32 cellular contexts compared by ENCODE assay signal in genomic region chr12:7209958-7210357, GRCh38.
"Had no signal": no experiment of that assay in that cellular context is flagged by ENCODE, and none has a peak within 500 bp of the region (broad histone marks: within the 10 kb centered on the region; RNA-seq: fewer than 3 reads in every experiment).

No MANE protein-coding gene starts in this region.

- H3K4me1 ChIP-seq: adrenal gland, body of pancreas, breast epithelium had no signal

- H3K27me3 ChIP-seq: adrenal gland, body of pancreas, brain microvascular endothelial cell, breast epithelium had no signal

- H3K9me3 ChIP-seq: adrenal gland, body of pancreas, breast epithelium had no signal

- FAIRE-seq: astrocyte, TTC549 had no signal

- DNase-seq: activated B cell treated with CpG ODN at 0.5 μM for 24 hours; activated CD4-positive, alpha-beta memory T cell treated with anti-CD3 and anti-CD28 coated beads for 36 hours; activated CD4-positive, alpha-beta T cell treated with anti-CD3 and anti-CD28 coated beads for 4 hours; activated CD4-positive, alpha-beta T cell treated with anti-CD3 and anti-CD28 coated beads, Interleukin-2, amount 50 U/mL, for 1 hour; activated CD4-positive, alpha-beta T cell treated with anti-CD3 and anti-CD28 coated beads, Interleukin-2, amount 50 U/mL, for 4 hours; activated CD4-positive, CD25-positive, alpha-beta regulatory T cell treated with anti-CD3 and anti-CD28 coated beads, Interleukin-2, amount 50 U/mL, for 72 hours; activated CD8-positive, alpha-beta memory T cell treated with anti-CD3 and anti-CD28 coated beads, Interleukin-2, amount 50 U/mL, for 4 hours; activated CD8-positive, alpha-beta T cell treated with anti-CD3 and anti-CD28 coated beads for 36 hours; activated effector memory CD4-positive, alpha-beta T cell treated with anti-CD3 and anti-CD28 coated beads, Interleukin-2, amount 50 U/mL, for 16 hours; activated gamma-delta T cell treated with Interleukin-2 at 50 U/mL for 16 hours; activated naive CD4-positive, alpha-beta T cell; activated naive CD4-positive, alpha-beta T cell treated with anti-CD3 and anti-CD28 coated beads for 36 hours; activated naive CD4-positive, alpha-beta T cell treated with anti-CD3 and anti-CD28 coated beads, Interleukin-2, amount 50 U/mL, for 16 hours; activated naive CD8-positive, alpha-beta T cell treated with anti-CD3 and anti-CD28 coated beads for 36 hours; activated T-cell treated with anti-CD3 and anti-CD28 coated beads for 4 hours; activated T-cell treated with anti-CD3 and anti-CD28 coated beads, Interleukin-2, amount 50 U/mL, for 1 hour; activated T-cell treated with anti-CD3 and anti-CD28 coated beads, Interleukin-2, amount 50 U/mL, for 4 hours; activated T-cell treated with anti-CD3 and anti-CD28 coated beads, Interleukin-2, amount 50 U/mL, for 72 hours; adrenal gland; amniotic stem cell; aorta; body of pancreas; brain microvascular endothelial cell; central memory CD4-positive, alpha-beta T cell; SW 1271; T-helper 1 cell; T-helper 2 cell; T-helper 9 cell had no signal

- H3K4me3 ChIP-seq: adrenal gland, body of pancreas, breast epithelium had no signal

- H3K27ac ChIP-seq: adrenal gland, body of pancreas, brain microvascular endothelial cell, breast epithelium, VCaP had no signal
